In the genomic region with DNA sequence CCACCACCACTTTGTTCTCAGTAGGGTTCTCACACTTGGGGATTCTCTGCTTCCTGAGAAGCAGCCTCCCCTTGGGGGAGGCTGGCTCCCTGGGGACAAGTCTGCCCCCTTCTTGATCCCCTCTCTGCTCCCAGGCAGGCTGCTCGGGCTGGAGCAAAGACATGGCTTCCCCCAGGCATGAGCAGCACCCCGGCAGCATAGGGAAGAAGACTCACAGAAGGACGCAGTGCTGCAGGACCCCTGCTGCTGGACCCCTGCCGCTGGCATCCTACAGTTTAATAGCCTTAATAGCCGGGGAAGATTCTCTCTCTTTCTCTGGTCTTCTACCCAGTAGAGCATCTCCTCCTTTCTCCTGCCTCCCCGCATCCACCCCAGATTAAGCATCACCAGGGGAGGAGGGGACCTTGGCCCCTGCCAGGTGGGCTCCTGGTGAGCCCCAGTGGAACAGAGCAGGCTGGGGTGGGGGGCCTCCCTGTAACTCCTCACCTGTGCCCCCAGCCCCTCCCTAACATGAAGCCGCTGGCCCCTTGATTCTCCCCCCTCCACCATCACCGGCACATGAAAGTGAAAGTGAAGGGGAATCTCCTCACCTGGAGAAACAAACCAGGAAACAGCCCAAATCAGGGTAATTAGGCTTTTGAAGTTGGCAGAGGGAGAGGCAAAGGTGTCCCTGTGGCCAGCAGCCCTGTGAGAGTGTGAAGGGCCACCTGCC, we compare ENCODE assay signal across 11 cellular contexts.
DNase-seq lines count a peak whose midpoint lies in the region; ATAC-seq lines count a peak whose summit lies in the region.
"Had no signal": no experiment of that assay in that cellular context is flagged by ENCODE, and none has a peak within 500 bp of the region (broad histone marks: within the 10 kb centered on the region; RNA-seq: fewer than 3 reads in every experiment).

No MANE protein-coding gene starts in this region.

- no peak overlapping the region for H3K9ac ChIP-seq in HUES6 (ENCODE audit: low read length)

- H3K36me3 ChIP-seq in HUES6 (ENCODE audit: control insufficient read depth, insufficient read depth, low read length), result no peaks in the 10 kb centered on the region
- H3K36me3 ChIP-seq: tibial artery had no signal

- H3K4me3 ChIP-seq in HUES6 (ENCODE audit: low read depth, low read length), result peak overlapping the region; percentile 45; the same call in 1 of the 2 replicates
- H3K4me3 ChIP-seq: body of pancreas, tibial artery had no signal

- peak; percentile 52 for DNase-seq in activated CD8-positive, alpha-beta memory T cell treated with anti-CD3 and anti-CD28 coated beads for 24 hours
- DNase-seq in activated CD8-positive, alpha-beta memory T cell treated with anti-CD3 and anti-CD28 coated beads, Interleukin-2, amount 50 U/mL, for 4 hours, result no peak
- DNase-seq in ecto neural progenitor cell (ENCODE audit: low spot score), result peak; percentile 49
- peak; percentile 18 for DNase-seq in stimulated activated CD8-positive, alpha-beta memory T cell treated with anti-CD3 and anti-CD28 coated beads, Interleukin-4, amount 100 ng/mL, for 48 hours
- no peak for DNase-seq in KG1 (lab: John Stamatoyannopoulos, UW)
- DNase-seq: hypothalamus had no signal

- H3K27ac ChIP-seq in HUES6 (ENCODE audit: low read depth, low read length), result no peak overlapping the region
- H3K27ac ChIP-seq: body of pancreas, tibial artery had no signal

- peaks cover 44% of the 10 kb centered on the region for H3K4me1 ChIP-seq in HUES6 (ENCODE audit: control insufficient read depth, insufficient read depth, low read length)

- peaks cover 99% of the 10 kb centered on the region for H3K27me3 ChIP-seq in HUES6 (ENCODE audit: control insufficient read depth, insufficient read depth, low read length)

- no peaks in the 10 kb centered on the region for H3K9me3 ChIP-seq in HUES6 (ENCODE audit: control insufficient read depth, insufficient read depth, low read depth, low read length)
- H3K9me3 ChIP-seq: body of pancreas, tibial artery had no signal

- ATAC-seq in HG02798 (IDR thresholded peaks at IDR 0.05; ENCODE audit: poor library complexity, unreplicated experiment) (no peak), GM21529 (IDR thresholded peaks at IDR 0.05; ENCODE audit: unreplicated experiment) (no peak)
- ATAC-seq: body of pancreas had no signal

Comparison
In these comparisons a context has a peak if more than half of its experiments do, and no peak if none do; other contexts are left out.
1. DNase-seq: peak in activated CD8-positive, alpha-beta memory T cell treated with anti-CD3 and anti-CD28 coated beads for 24 hours (single experiment), ecto neural progenitor cell (single experiment) and stimulated activated CD8-positive, alpha-beta memory T cell treated with anti-CD3 and anti-CD28 coated beads, Interleukin-4, amount 100 ng/mL, for 48 hours (single experiment); none in activated CD8-positive, alpha-beta memory T cell treated with anti-CD3 and anti-CD28 coated beads, Interleukin-2, amount 50 U/mL, for 4 hours (single experiment) and KG1 (single experiment).